ENCODE assay signal across 1 cellular context in genomic region chr1:165143437-165144065, GRCh38.
TF ChIP-seq lines count a peak whose summit lies in the region.

No MANE protein-coding gene starts in this region.

TF ChIP-seq in HEK293, 187 proteins besides CTCF, POLR2A, EP300 and RAD21 (continued from another document):
- TF ChIP-seq TSHZ1 (tag by site-specific recombination; IDR thresholded peaks at IDR 0.05; ENCODE audit: borderline replicate concordance): no peak
- TF ChIP-seq INSM2 (tag by site-specific recombination; IDR thresholded peaks at IDR 0.05): no peak
- no peak for TF ChIP-seq ZIC2 (tag by site-specific recombination; IDR thresholded peaks at IDR 0.05)
- no peak for TF ChIP-seq MYNN (tag by site-specific recombination; IDR thresholded peaks at IDR 0.05; ENCODE audit: borderline replicate concordance)
